In genomic region chr14:102212356-102212755, GRCh38 we compare ENCODE assay signal across 21 cellular contexts.
"Had no signal": no experiment of that assay in that cellular context is flagged by ENCODE, and none has a peak within 500 bp of the region (broad histone marks: within the 10 kb centered on the region; RNA-seq: fewer than 3 reads in every experiment).

No MANE protein-coding gene starts in this region.

- H3K27ac ChIP-seq: colonic mucosa, gastroesophageal sphincter, hepatocyte, ovary, prostate gland, vagina had no signal

- H3K27me3 ChIP-seq: colonic mucosa, gastroesophageal sphincter, hepatocyte, ovary, vagina had no signal

- DNase-seq: activated CD4-positive, alpha-beta memory T cell treated with anti-CD3 and anti-CD28 coated beads, Interleukin-2, amount 10 ng/mL, durations not matched to agents 7 days and 5 days; activated CD4-positive, alpha-beta T cell treated with anti-CD3 and anti-CD28 coated beads for 1 hour; activated CD4-positive, alpha-beta T cell treated with anti-CD3 and anti-CD28 coated beads, Interleukin-2, amount 10 ng/mL, durations not matched to agents 7 days and 5 days; activated CD8-positive, alpha-beta memory T cell treated with anti-CD3 and anti-CD28 coated beads, Interleukin-2, amount 50 U/mL, for 48 hours; activated naive CD8-positive, alpha-beta T cell treated with anti-CD3 and anti-CD28 coated beads, Interleukin-2, amount 50 U/mL, for 24 hours; activated T-cell treated with anti-CD3 and anti-CD28 coated beads, Interleukin-2, amount 50 U/mL, for 48 hours; amygdala; colonic mucosa; effector memory CD8-positive, alpha-beta T cell; islet precursor cell; naive B cell; nephron progenitor cell; ovary; retina; stimulated activated CD4-positive, alpha-beta T cell treated with anti-CD3 and anti-CD28 coated beads, Interleukin-2, amount 100 ng/mL, for 48 hours; stimulated activated naive CD8-positive, alpha-beta T cell treated with anti-CD3 and anti-CD28 coated beads, Interleukin-15, Interleukin-2, amounts not matched to agents 100 U/mL and 50 U/mL, for 24 hours; T-helper 2 cell had no signal

- H3K9me3 ChIP-seq: colonic mucosa, gastroesophageal sphincter, ovary, prostate gland, vagina had no signal

- H3K4me3 ChIP-seq: colonic mucosa, gastroesophageal sphincter, hepatocyte, ovary, prostate gland, vagina had no signal

- H3K36me3 ChIP-seq: colonic mucosa, ovary, prostate gland had no signal

- H3K4me1 ChIP-seq: colonic mucosa had no signal
